Comparison of ENCODE assay signal across 21 cellular contexts in genomic region chr1:226590626-226591025, GRCh38. TPM values are rescaled to one million over a fixed set of nuclear protein-coding genes. Genes with fewer than 3 reads are reported as not detected.
"Had no signal": no experiment of that assay in that cellular context is flagged by ENCODE, and none has a peak within 500 bp of the region (broad histone marks: within the 10 kb centered on the region; RNA-seq: fewer than 3 reads in every experiment).

No MANE protein-coding gene starts in this region.

- DNase-seq: activated B cell treated with CpG ODN at 0.5 μM for 24 hours; activated CD4-positive, alpha-beta memory T cell treated with anti-CD3 and anti-CD28 coated beads, Interleukin-2, amount 10 ng/mL, durations not matched to agents 7 days and 5 days; activated CD4-positive, alpha-beta T cell treated with anti-CD3 and anti-CD28 coated beads for 4 hours; activated CD8-positive, alpha-beta memory T cell treated with anti-CD3 and anti-CD28 coated beads, Interleukin-2, amount 10 ng/mL, durations not matched to agents 7 days and 5 days; activated naive CD4-positive, alpha-beta T cell treated with Interleukin-2 at 50 U/mL for 16 hours; activated naive CD8-positive, alpha-beta T cell treated with anti-CD3 and anti-CD28 coated beads, Interleukin-2, amount 10 ng/mL, durations not matched to agents 7 days and 5 days; activated T-cell treated with anti-CD3 and anti-CD28 coated beads, Interleukin-2, amount 50 U/mL, for 1 hour; brain microvascular endothelial cell; central memory CD4-positive, alpha-beta T cell; effector CD4-positive, alpha-beta T cell; immature natural killer cell; lower lobe of right lung; natural killer cell; nucleus accumbens; stimulated activated CD4-positive, alpha-beta T cell treated with anti-CD3 and anti-CD28 coated beads, Interleukin-2, amount 100 ng/mL, for 24 hours; stimulated activated naive CD8-positive, alpha-beta T cell treated with anti-CD3 and anti-CD28 coated beads, Interleukin-15, Interleukin-2, amounts not matched to agents 100 U/mL and 50 U/mL, for 24 hours; T-cell; uterus had no signal

- H3K4me1 Mint-ChIP-seq: activated B cell treated with CpG ODN at 0.5 μM for 24 hours; activated CD4-positive, alpha-beta memory T cell treated with anti-CD3 and anti-CD28 coated beads, Interleukin-2, amount 10 ng/mL, durations not matched to agents 7 days and 5 days; activated CD8-positive, alpha-beta memory T cell treated with anti-CD3 and anti-CD28 coated beads, Interleukin-2, amount 10 ng/mL, durations not matched to agents 7 days and 5 days; activated naive CD8-positive, alpha-beta T cell treated with anti-CD3 and anti-CD28 coated beads, Interleukin-2, amount 10 ng/mL, durations not matched to agents 7 days and 5 days; activated T-helper 17 cell treated with anti-CD3 and anti-CD28 coated beads, Interleukin-2, amount 50 U/mL, for 72 hours; immature natural killer cell; natural killer cell; T-cell had no signal

- H3K27ac ChIP-seq: brain microvascular endothelial cell, gastroesophageal sphincter, lower lobe of right lung, tibial nerve, uterus had no signal

- H3K36me3 Mint-ChIP-seq: activated CD8-positive, alpha-beta memory T cell treated with anti-CD3 and anti-CD28 coated beads, Interleukin-2, amount 10 ng/mL, durations not matched to agents 7 days and 5 days; activated naive CD8-positive, alpha-beta T cell treated with anti-CD3 and anti-CD28 coated beads, Interleukin-2, amount 10 ng/mL, durations not matched to agents 7 days and 5 days; immature natural killer cell; natural killer cell; T-cell had no signal

- H3K9me3 Mint-ChIP-seq: activated B cell treated with CpG ODN at 0.5 μM for 24 hours; activated CD4-positive, alpha-beta memory T cell treated with anti-CD3 and anti-CD28 coated beads, Interleukin-2, amount 10 ng/mL, durations not matched to agents 7 days and 5 days; activated naive CD8-positive, alpha-beta T cell treated with anti-CD3 and anti-CD28 coated beads, Interleukin-2, amount 10 ng/mL, durations not matched to agents 7 days and 5 days; activated T-helper 17 cell treated with anti-CD3 and anti-CD28 coated beads, Interleukin-2, amount 50 U/mL, for 72 hours; immature natural killer cell; natural killer cell; T-cell had no signal

- H3K36me3 ChIP-seq: brain microvascular endothelial cell, gastroesophageal sphincter, lower lobe of right lung, tibial nerve, uterus had no signal

- H3K27me3 Mint-ChIP-seq: activated B cell treated with CpG ODN at 0.5 μM for 24 hours; activated CD8-positive, alpha-beta memory T cell treated with anti-CD3 and anti-CD28 coated beads, Interleukin-2, amount 10 ng/mL, durations not matched to agents 7 days and 5 days had no signal

- H3K4me3 ChIP-seq: gastroesophageal sphincter, lower lobe of right lung, tibial nerve, uterus had no signal

- H3K4me1 ChIP-seq: lower lobe of right lung, uterus had no signal

- H3K27me3 ChIP-seq: brain microvascular endothelial cell, gastroesophageal sphincter, tibial nerve, uterus had no signal

- H3K9me3 ChIP-seq: lower lobe of right lung, tibial nerve, uterus had no signal

- H3K27ac Mint-ChIP-seq: activated B cell treated with CpG ODN at 0.5 μM for 24 hours; activated CD4-positive, alpha-beta memory T cell treated with anti-CD3 and anti-CD28 coated beads, Interleukin-2, amount 10 ng/mL, durations not matched to agents 7 days and 5 days; activated CD8-positive, alpha-beta memory T cell treated with anti-CD3 and anti-CD28 coated beads, Interleukin-2, amount 10 ng/mL, durations not matched to agents 7 days and 5 days; activated naive CD8-positive, alpha-beta T cell treated with anti-CD3 and anti-CD28 coated beads, Interleukin-2, amount 10 ng/mL, durations not matched to agents 7 days and 5 days; activated T-helper 17 cell treated with anti-CD3 and anti-CD28 coated beads, Interleukin-2, amount 50 U/mL, for 72 hours; immature natural killer cell; natural killer cell; T-cell had no signal

- H3K4me3 Mint-ChIP-seq: activated B cell treated with CpG ODN at 0.5 μM for 24 hours; activated CD4-positive, alpha-beta memory T cell treated with anti-CD3 and anti-CD28 coated beads, Interleukin-2, amount 10 ng/mL, durations not matched to agents 7 days and 5 days; activated CD8-positive, alpha-beta memory T cell treated with anti-CD3 and anti-CD28 coated beads, Interleukin-2, amount 10 ng/mL, durations not matched to agents 7 days and 5 days; activated naive CD8-positive, alpha-beta T cell treated with anti-CD3 and anti-CD28 coated beads, Interleukin-2, amount 10 ng/mL, durations not matched to agents 7 days and 5 days; activated T-helper 17 cell treated with anti-CD3 and anti-CD28 coated beads, Interleukin-2, amount 50 U/mL, for 72 hours; immature natural killer cell; natural killer cell; T-cell had no signal

RNA-seq across cellular contexts. Expression of gene STUM, which starts 42.1 kb away (rescaled TPM):
- total RNA-seq: activated CD4-positive, alpha-beta memory T cell treated with anti-CD3 and anti-CD28 coated beads, Interleukin-2, amount 10 ng/mL, durations not matched to agents 7 days and 5 days; activated CD8-positive, alpha-beta memory T cell treated with anti-CD3 and anti-CD28 coated beads, Interleukin-2, amount 10 ng/mL, durations not matched to agents 7 days and 5 days; activated naive CD8-positive, alpha-beta T cell treated with anti-CD3 and anti-CD28 coated beads, Interleukin-2, amount 10 ng/mL, durations not matched to agents 7 days and 5 days; activated T-helper 17 cell treated with anti-CD3 and anti-CD28 coated beads, Interleukin-2, amount 50 U/mL, for 72 hours; natural killer cell had no signal
- polyA plus RNA-seq: immature natural killer cell had no signal
